10 cellular contexts compared by ENCODE assay signal in genomic region chr2:226002438-226002837, GRCh38.
DNase-seq lines count a peak whose midpoint lies in the region; ATAC-seq and TF ChIP-seq lines count a peak whose summit lies in the region.
"Had no signal": no experiment of that assay in that cellular context is flagged by ENCODE, and none has a peak within 500 bp of the region (broad histone marks: within the 10 kb centered on the region; RNA-seq: fewer than 3 reads in every experiment).

No MANE protein-coding gene starts in this region.

- no peaks in the 10 kb centered on the region for H3K9me3 ChIP-seq in heart left ventricle
- no peaks in the 10 kb centered on the region for H3K9me3 ChIP-seq in uterus

- CTCF ChIA-PET in HEK293T (lab: Yijun Ruan, JAX) = no interaction called here

- no peaks in the 10 kb centered on the region for H3K36me3 ChIP-seq in heart left ventricle
- no peaks in the 10 kb centered on the region for H3K36me3 ChIP-seq in uterus

- H3K27me3 ChIP-seq in heart left ventricle (no peaks in the 10 kb centered on the region), uterus (no peaks in the 10 kb centered on the region)

- intact Hi-C loops in Right ventricle myocardium inferior (cut with DNase I) (no loop called here), cardiac septum (cut with DNase I) (no loop called here), heart left ventricle (cut with DNase I) (no loop called here), uterus (cut with DNase I; ENCODE audit: low total_unique reads) (no loop called here)

- H3K27ac ChIP-seq in heart left ventricle (peak overlapping the region in 5 of 12 donors; percentile 10 to 44 (median 21)), uterus (no peak overlapping the region)

- DNase-seq in Right ventricle myocardium inferior (ENCODE audit: missing footprints) (no peak), cardiac septum (ENCODE audit: low spot score) (no peak), RPMI7951 (ENCODE audit: low read depth) (peak; percentile 84), heart left ventricle (peak in 1 of 5 donors; percentile 36), uterus (peak; percentile 31 to 33), NCI-H524 (lab: John Stamatoyannopoulos, UW) (no peak), HEK293T (ENCODE audit: extremely low spot score) (no peak)
- DNase-seq in stimulated activated CD8-positive, alpha-beta memory T cell treated with anti-CD3 and anti-CD28 coated beads, Interleukin-4, amount 100 ng/mL, for 48 hours = no peak
- DNase-seq: activated CD4-positive, CD25-positive, alpha-beta regulatory T cell treated with anti-CD3 and anti-CD28 coated beads, Interleukin-2, amount 50 U/mL, for 72 hours; CD4-positive, CD25-positive, alpha-beta regulatory T cell had no signal

- TF ChIP-seq POLR2A in heart left ventricle (IDR thresholded peaks at IDR 0.05) (no peak), uterus (IDR thresholded peaks at IDR 0.05) (no peak)

- peaks cover 0 to 11% (median 0%) of the 10 kb centered on the region in 12 donors for H3K4me1 ChIP-seq in heart left ventricle
- no peaks in the 10 kb centered on the region for H3K4me1 ChIP-seq in uterus

- ATAC-seq in Right ventricle myocardium inferior = peak; percentile 93
- ATAC-seq in heart left ventricle = peak; percentile 55 to 88 (median 84)

- TF ChIP-seq CTCF in heart left ventricle (IDR thresholded peaks at IDR 0.05) = no peak
- no peak for TF ChIP-seq CTCF in uterus (IDR thresholded peaks at IDR 0.05)

- POLR2A ChIA-PET in HEK293T (lab: Yijun Ruan, JAX) = no interaction called here

- 44 to 63% (median 53%) methylated on average over 2 of the region's 2 CpGs for WGBS in heart left ventricle, 4 donors

- H3K4me3 ChIP-seq in heart left ventricle = no peak overlapping the region
- no peak overlapping the region for H3K4me3 ChIP-seq in uterus

TF ChIP-seq in HEK293T, 16 proteins besides CTCF, POLR2A, EP300 and RAD21:
- TF ChIP-seq ARNT (IDR thresholded peaks at IDR 0.05) (no peak), L3MBTL2 (conservative IDR thresholded peaks at IDR 0.05) (no peak), TARDBP (IDR thresholded peaks at IDR 0.05) (no peak), FOXM1 (IDR thresholded peaks at IDR 0.05; ENCODE audit: borderline replicate concordance) (no peak), CTBP1 (IDR thresholded peaks at IDR 0.05; ENCODE audit: borderline replicate concordance) (no peak), FOXK2 (IDR thresholded peaks at IDR 0.05) (no peak), NFRKB (IDR thresholded peaks at IDR 0.05) (no peak), HDGF (IDR thresholded peaks at IDR 0.05; ENCODE audit: borderline replicate concordance) (no peak), SUZ12 (IDR thresholded peaks at IDR 0.05) (no peak), ELF4 (IDR thresholded peaks at IDR 0.05) (no peak), SP1 (IDR thresholded peaks at IDR 0.05) (no peak), FOXA1 (IDR thresholded peaks at IDR 0.05) (no peak), PKNOX1 (IDR thresholded peaks at IDR 0.05) (no peak), LEF1 (IDR thresholded peaks at IDR 0.05; ENCODE audit: borderline replicate concordance) (no peak), BHLHE40 (IDR thresholded peaks at IDR 0.05; ENCODE audit: borderline replicate concordance) (no peak), ZNF384 (IDR thresholded peaks at IDR 0.05) (no peak)

Comparison
In these comparisons a context has a peak if more than half of its experiments do, and no peak if none do; other contexts are left out.
1. DNase-seq: peak in RPMI7951 (single experiment) and uterus (2 of 2); none in Right ventricle myocardium inferior (single experiment), cardiac septum (single experiment), NCI-H524 (0 of 2), stimulated activated CD8-positive, alpha-beta memory T cell treated with anti-CD3 and anti-CD28 coated beads, Interleukin-4, amount 100 ng/mL, for 48 hours (single experiment) and HEK293T (single experiment).